12 cellular contexts compared by ENCODE assay signal in the genomic region with DNA sequence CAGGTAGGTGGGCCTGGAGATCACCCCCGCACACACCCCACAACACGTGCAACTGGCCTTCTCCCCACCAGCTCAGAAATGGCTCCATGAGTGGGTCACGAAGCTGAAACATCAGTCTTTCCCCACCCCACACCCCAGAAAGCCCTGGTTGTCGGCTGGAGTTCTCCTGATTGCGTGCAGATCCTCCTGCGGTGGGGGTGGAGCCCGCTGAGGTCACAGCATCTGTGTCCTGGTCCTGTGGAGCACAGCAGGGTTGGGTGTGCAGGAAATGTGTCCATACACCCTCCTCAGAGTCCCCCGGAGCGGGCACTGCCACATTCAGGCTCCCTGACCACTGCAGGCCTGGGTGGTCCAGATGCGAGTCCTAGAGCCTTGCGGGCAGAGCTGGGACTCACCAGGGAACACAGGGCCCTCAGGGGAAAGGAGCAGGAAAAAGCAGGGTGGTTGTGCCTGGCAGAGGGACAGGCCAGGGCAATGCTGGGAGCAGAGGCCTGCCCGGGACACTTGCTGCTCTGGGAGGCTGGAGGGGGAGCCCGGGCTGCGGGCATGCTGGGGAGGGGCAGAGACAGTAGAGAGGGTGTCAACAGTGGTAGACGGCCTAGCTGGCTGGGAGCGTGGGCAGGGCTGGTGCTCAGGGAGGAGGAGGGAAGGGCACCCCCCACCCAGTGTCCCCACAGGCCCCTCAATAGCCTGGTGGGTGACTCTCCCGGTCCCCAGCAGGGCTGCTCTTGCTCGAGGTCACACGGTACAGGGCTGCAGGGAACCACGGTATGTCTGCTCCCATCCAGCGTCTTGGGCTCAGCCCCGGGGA. TPM values are rescaled to one million over a fixed set of nuclear protein-coding genes. Genes with fewer than 3 reads are reported as not detected.
DNase-seq lines count a peak whose midpoint lies in the region; ATAC-seq, FAIRE-seq and TF ChIP-seq lines count a peak whose summit lies in the region.
"Had no signal": no experiment of that assay in that cellular context is flagged by ENCODE, and none has a peak within 500 bp of the region (broad histone marks: within the 10 kb centered on the region; RNA-seq: fewer than 3 reads in every experiment).

No MANE protein-coding gene starts in this region.

- H3K9me3 Mint-ChIP-seq in astrocyte (ENCODE audit: unreplicated experiment), result no peaks in the 10 kb centered on the region
- H3K9me3 Mint-ChIP-seq: activated CD4-positive, alpha-beta T cell treated with anti-CD3 and anti-CD28 coated beads, Interleukin-2, amount 10 ng/mL, durations not matched to agents 7 days and 5 days; H9 had no signal

- FAIRE-seq in astrocyte (lab: Jason Lieb, UNC), result no peak
- no peak for FAIRE-seq in keratinocyte (lab: Jason Lieb, UNC)

- H4K20me1 ChIP-seq in astrocyte (ENCODE audit: insufficient read depth, low read length), result peaks cover 90% of the 10 kb centered on the region
- peaks cover 63% of the 10 kb centered on the region for H4K20me1 ChIP-seq in keratinocyte (ENCODE audit: control insufficient read depth, extremely low read depth, insufficient read depth, low read length)

- H3K79me2 ChIP-seq in astrocyte (ENCODE audit: insufficient read depth, low read length), result peaks cover 57% of the 10 kb centered on the region
- peaks cover 5% of the 10 kb centered on the region for H3K79me2 ChIP-seq in keratinocyte (ENCODE audit: control insufficient read depth, insufficient read depth, low read length)

- no peak for TF ChIP-seq CTCF in astrocyte (IDR thresholded peaks at IDR 0.05; ENCODE audit: insufficient read depth, low read depth, low read length)
- no peak for TF ChIP-seq CTCF in keratinocyte (optimal IDR thresholded peaks at IDR 0.05 in 1 of 3, IDR thresholded peaks at IDR 0.05 in 1 of 3, conservative IDR thresholded peaks at IDR 0.05 in 1 of 3; ENCODE audit: extremely low read depth in 1 of 3, insufficient read depth in 2 of 3, low read length in 3 of 3)

- DNase-seq in DMS53 (lab: John Stamatoyannopoulos, UW) (peak; percentile 85), astrocyte (ENCODE audit: low read depth) (no peak), keratinocyte (ENCODE audit: low read depth, low spot score) (no peak), SIG-M5 treated with dmso at 0.1 percent for 504 hours (lab: John Stamatoyannopoulos, UW; ENCODE audit: unreplicated experiment) (no peak), AG08396 (ENCODE audit: low spot score) (no peak)
- DNase-seq in activated CD8-positive, alpha-beta memory T cell treated with anti-CD3 and anti-CD28 coated beads for 24 hours, result no peak
- DNase-seq: activated CD4-positive, alpha-beta T cell treated with anti-CD3 and anti-CD28 coated beads, Interleukin-2, amount 10 ng/mL, durations not matched to agents 7 days and 5 days; H9 had no signal

- H3K9ac ChIP-seq in astrocyte (ENCODE audit: low read length), result peak overlapping the region; percentile 58
- H3K9ac ChIP-seq in keratinocyte (ENCODE audit: control insufficient read depth, extremely low read depth, insufficient read depth, low read length), result peak overlapping the region; percentile 57
- peak overlapping the region; percentile 66 for H3K9ac ChIP-seq in skeletal muscle satellite cell (ENCODE audit: low read depth, low read length)

- dilution Hi-C loops in keratinocyte (cut with MboI; ENCODE audit: extremely low pct_ligation_motif_present, low sequenced_read_pairs), result no loop called here

- no peak overlapping the region for H3K27ac Mint-ChIP-seq in astrocyte (ENCODE audit: unreplicated experiment)
- H3K27ac Mint-ChIP-seq: activated CD4-positive, alpha-beta T cell treated with anti-CD3 and anti-CD28 coated beads, Interleukin-2, amount 10 ng/mL, durations not matched to agents 7 days and 5 days; activated naive CD8-positive, alpha-beta T cell had no signal

- no peaks in the 10 kb centered on the region for H3K9me3 ChIP-seq in astrocyte (ENCODE audit: insufficient read depth, low read depth, low read length)
- H3K9me3 ChIP-seq in keratinocyte (ENCODE audit: control insufficient read depth, low read depth, low read length), result no peaks in the 10 kb centered on the region
- H3K9me3 ChIP-seq in skeletal muscle satellite cell (replicated peaks; ENCODE audit: low read length), result no peaks in the 10 kb centered on the region
- H3K9me3 ChIP-seq: BLaER1 treated with 17β-estradiol and CSF1 and Interleukin-3, amounts not matched to agents 10 nM and 100 nM had no signal

- H3K4me3 ChIP-seq in astrocyte (ENCODE audit: insufficient read depth, low read depth, low read length) (no peak overlapping the region), keratinocyte (ENCODE audit: control insufficient read depth in 2 of 3, extremely low read depth in 1 of 3, insufficient read depth in 2 of 3, low read depth in 1 of 3, low read length in 3 of 3) (no peak overlapping the region), skeletal muscle satellite cell (ENCODE audit: low read length) (no peak overlapping the region)
- H3K4me3 ChIP-seq: BLaER1 treated with 17β-estradiol and CSF1 and Interleukin-3, amounts not matched to agents 10 nM and 100 nM had no signal

- H3K9me1 ChIP-seq in keratinocyte (ENCODE audit: control insufficient read depth, extremely low read depth, insufficient read depth, low read length), result peaks cover 2% of the 10 kb centered on the region

- peaks cover 3% of the 10 kb centered on the region for H3K4me1 Mint-ChIP-seq in astrocyte (ENCODE audit: low read depth, unreplicated experiment)
- H3K4me1 Mint-ChIP-seq: activated CD4-positive, alpha-beta T cell treated with anti-CD3 and anti-CD28 coated beads, Interleukin-2, amount 10 ng/mL, durations not matched to agents 7 days and 5 days had no signal

- H3K27ac ChIP-seq in astrocyte (ENCODE audit: low read depth, low read length) (peak overlapping the region; percentile 40), keratinocyte (ENCODE audit: control insufficient read depth, insufficient read depth, low read length) (peak overlapping the region; percentile 59)
- H3K27ac ChIP-seq: BLaER1 treated with 17β-estradiol and CSF1 and Interleukin-3, amounts not matched to agents 10 nM and 100 nM had no signal

- H3K36me3 ChIP-seq in astrocyte (ENCODE audit: insufficient read depth, low read length) (peaks cover 6% of the 10 kb centered on the region), keratinocyte (ENCODE audit: control insufficient read depth in 2 of 2, extremely low read depth in 1 of 2, insufficient read depth in 2 of 2, low read length in 2 of 2) (peaks cover 6 to 45% of the 10 kb centered on the region in 2 experiments), skeletal muscle satellite cell (ENCODE audit: insufficient read depth, low read length) (peaks cover 90% of the 10 kb centered on the region)

- no peak for ATAC-seq in HG03039 (IDR thresholded peaks at IDR 0.05; ENCODE audit: unreplicated experiment)

- H3K27me3 Mint-ChIP-seq in astrocyte (ENCODE audit: low read depth, unreplicated experiment), result peaks cover 18% of the 10 kb centered on the region
- H3K27me3 Mint-ChIP-seq: activated CD4-positive, alpha-beta T cell treated with anti-CD3 and anti-CD28 coated beads, Interleukin-2, amount 10 ng/mL, durations not matched to agents 7 days and 5 days; activated naive CD8-positive, alpha-beta T cell had no signal

- no peak overlapping the region for H2AFZ ChIP-seq in astrocyte (ENCODE audit: low read depth, low read length)
- no peak overlapping the region for H2AFZ ChIP-seq in keratinocyte (ENCODE audit: control insufficient read depth, low read length)

- peak overlapping the region; percentile 9 for H3K4me2 ChIP-seq in astrocyte (ENCODE audit: low read length)
- no peak overlapping the region for H3K4me2 ChIP-seq in keratinocyte (ENCODE audit: control insufficient read depth, extremely low read depth, insufficient read depth, low read depth, low read length)
- H3K4me2 ChIP-seq in skeletal muscle satellite cell (ENCODE audit: low read length), result peak overlapping the region; percentile 53
- H3K4me2 ChIP-seq: BLaER1 treated with 17β-estradiol and CSF1 and Interleukin-3, amounts not matched to agents 10 nM and 100 nM had no signal

- H3K36me3 Mint-ChIP-seq in astrocyte (ENCODE audit: low read depth, unreplicated experiment), result no peaks in the 10 kb centered on the region
- H3K36me3 Mint-ChIP-seq: activated naive CD8-positive, alpha-beta T cell had no signal

- H3K4me1 ChIP-seq in astrocyte (ENCODE audit: insufficient read depth, low read length), result peaks cover 72% of the 10 kb centered on the region
- H3K4me1 ChIP-seq in keratinocyte (ENCODE audit: control insufficient read depth, extremely low read depth, insufficient read depth, low read length), result peaks cover 56% of the 10 kb centered on the region
- peaks cover 97% of the 10 kb centered on the region for H3K4me1 ChIP-seq in skeletal muscle satellite cell (ENCODE audit: control insufficient read depth, insufficient read depth, low read length)

- H3K27me3 ChIP-seq in astrocyte (ENCODE audit: insufficient read depth, low read length) (no peaks in the 10 kb centered on the region), keratinocyte (ENCODE audit: control insufficient read depth, extremely low read depth, insufficient read depth, low read length) (no peaks in the 10 kb centered on the region), skeletal muscle satellite cell (ENCODE audit: control insufficient read depth, insufficient read depth, low read length) (no peaks in the 10 kb centered on the region)

- H3K4me3 Mint-ChIP-seq in astrocyte (ENCODE audit: unreplicated experiment), result no peak overlapping the region
- H3K4me3 Mint-ChIP-seq: activated CD4-positive, alpha-beta T cell treated with anti-CD3 and anti-CD28 coated beads, Interleukin-2, amount 10 ng/mL, durations not matched to agents 7 days and 5 days; activated naive CD8-positive, alpha-beta T cell; H9 had no signal

RNA-seq across cellular contexts. Expression of a gene that starts 42.4 kb away (rescaled TPM):
- 8.4 and 9.6 TPM in 2 replicates for total RNA-seq in astrocyte
- 3.8 to 5.7 TPM (median 4.9 TPM) in 3 replicates for polyA plus RNA-seq in keratinocyte
- 3.0 TPM for polyA plus RNA-seq in keratinocyte (2011; ENCODE audit: low read depth)
- polyA plus RNA-seq in keratinocyte (2011; cell fraction: cytosol; rRNA removed), result 4.3 and 5.2 TPM in 2 replicates
- 5.7 TPM in 2 replicates for polyA plus RNA-seq in keratinocyte (2011; cell fraction: nucleus; rRNA removed)
- 5.0 and 6.3 TPM in 2 replicates for polyA plus RNA-seq in keratinocyte (2012; ENCODE audit: low replicate concordance)
- 7.1 to 18.8 TPM (median 10.4 TPM) in 3 replicates for polyA minus RNA-seq in keratinocyte
- 10.7 TPM for polyA minus RNA-seq in keratinocyte (2011; cell fraction: cytosol; rRNA and poly(A)+ RNA removed)
- polyA minus RNA-seq in keratinocyte (2011; cell fraction: nucleus; rRNA and poly(A)+ RNA removed), result 8.8 and 9.4 TPM in 2 replicates
- total RNA-seq in skeletal muscle satellite cell (2012; rRNA removed), result 9.0 and 14.2 TPM in 2 replicates
